ENCODE assay signal across 20 cellular contexts in the genomic region with DNA sequence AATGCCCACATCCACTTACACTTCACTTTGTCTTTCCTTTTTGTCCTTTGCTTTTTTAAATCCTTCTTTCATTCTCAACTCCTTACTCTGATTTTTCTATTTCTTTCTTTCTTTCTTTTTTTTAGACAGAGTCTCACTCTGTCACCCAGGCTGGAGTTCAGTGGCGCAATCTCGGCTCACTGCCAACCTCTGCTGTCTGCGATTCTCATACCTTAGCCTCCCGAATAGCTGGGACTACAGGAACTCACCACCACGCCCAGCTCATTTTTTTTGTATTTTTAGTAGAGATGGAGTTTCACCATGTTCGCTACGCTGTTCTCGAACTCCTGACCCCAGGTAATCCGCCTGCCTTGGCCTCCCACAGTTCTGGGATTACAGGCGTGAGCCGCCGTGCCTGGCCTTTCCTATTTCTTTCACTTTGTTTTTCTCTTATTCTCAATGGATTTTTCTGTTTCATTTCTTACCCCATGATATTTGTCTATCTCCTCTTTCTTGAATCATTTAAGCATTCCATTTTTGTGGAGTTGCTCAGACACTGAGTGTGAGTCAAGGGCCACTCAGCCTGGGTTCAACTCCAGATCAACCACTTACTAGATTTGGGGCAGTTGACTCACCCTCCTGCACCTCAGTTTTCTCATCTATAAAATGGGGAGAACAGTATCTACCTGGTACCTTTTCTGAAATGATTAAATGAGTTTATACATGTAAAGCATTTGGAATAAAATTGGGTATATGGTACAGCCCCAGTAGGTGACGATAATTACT. TPM values are rescaled to one million over a fixed set of nuclear protein-coding genes. Genes with fewer than 3 reads are reported as not detected.
DNase-seq lines count a peak whose midpoint lies in the region; ATAC-seq and TF ChIP-seq lines count a peak whose summit lies in the region.
"Had no signal": no experiment of that assay in that cellular context is flagged by ENCODE, and none has a peak within 500 bp of the region (broad histone marks: within the 10 kb centered on the region; RNA-seq: fewer than 3 reads in every experiment).

No MANE protein-coding gene starts in this region.

- no peak overlapping the region for H3K4me3 ChIP-seq in subcutaneous abdominal adipose tissue (ENCODE audit: low read depth in 1 of 5, low read length in 5 of 5)
- H3K4me3 ChIP-seq: BLaER1 treated with 17β-estradiol and CSF1 and Interleukin-3, amounts not matched to agents 10 nM and 100 nM; heart right ventricle had no signal

- CTCF ChIA-PET in activated naive CD4-positive, alpha-beta T cell treated with anti-CD3 and anti-CD28 coated beads, Interleukin-2, amount 10 ng/mL, durations not matched to agents 7 days and 5 days (lab: Charles Lee), result no interaction called here

- H3K9ac ChIP-seq in subcutaneous abdominal adipose tissue (ENCODE audit: low read length in 5 of 5), result no peak overlapping the region
- H3K9ac ChIP-seq: BLaER1 treated with 17β-estradiol and CSF1 and Interleukin-3, amounts not matched to agents 10 nM and 100 nM had no signal

- peak overlapping the region; percentile 4 for H3K27ac Mint-ChIP-seq in activated naive CD4-positive, alpha-beta T cell treated with anti-CD3 and anti-CD28 coated beads, Interleukin-2, amount 50 U/mL, for 24 hours
- no peak overlapping the region for H3K27ac Mint-ChIP-seq in activated naive CD4-positive, alpha-beta T cell treated with anti-CD3 and anti-CD28 coated beads, Interleukin-2, amount 10 ng/mL, durations not matched to agents 7 days and 5 days
- no peak overlapping the region for H3K27ac Mint-ChIP-seq in nephron progenitor cell
- H3K27ac Mint-ChIP-seq: activated CD4-positive, alpha-beta memory T cell treated with anti-CD3 and anti-CD28 coated beads, Interleukin-2, amount 10 ng/mL, durations not matched to agents 7 days and 5 days; activated naive CD8-positive, alpha-beta T cell treated with anti-CD3 and anti-CD28 coated beads, Interleukin-2, amount 50 U/mL, for 24 hours; mesothelial cell of epicardium; stimulated activated naive B cell treated with anti-CD40 and anti-IgM and Interleukin-4, amounts not matched to agents 10 μg/mL and 1 μg/mL and 100 μg/mL, for 72 hours had no signal

- H3K4me3 Mint-ChIP-seq in activated naive CD4-positive, alpha-beta T cell treated with anti-CD3 and anti-CD28 coated beads, Interleukin-2, amount 50 U/mL, for 24 hours, result no peak overlapping the region
- H3K4me3 Mint-ChIP-seq in activated naive CD4-positive, alpha-beta T cell treated with anti-CD3 and anti-CD28 coated beads, Interleukin-2, amount 10 ng/mL, durations not matched to agents 7 days and 5 days, result no peak overlapping the region
- no peak overlapping the region for H3K4me3 Mint-ChIP-seq in nephron progenitor cell
- H3K4me3 Mint-ChIP-seq: activated CD4-positive, alpha-beta memory T cell treated with anti-CD3 and anti-CD28 coated beads, Interleukin-2, amount 10 ng/mL, durations not matched to agents 7 days and 5 days; activated naive CD8-positive, alpha-beta T cell treated with anti-CD3 and anti-CD28 coated beads, Interleukin-2, amount 50 U/mL, for 24 hours; mesothelial cell of epicardium; stimulated activated naive B cell treated with anti-CD40 and anti-IgM and Interleukin-4, amounts not matched to agents 10 μg/mL and 1 μg/mL and 100 μg/mL, for 72 hours had no signal

- no peak for DNase-seq in activated naive CD4-positive, alpha-beta T cell treated with anti-CD3 and anti-CD28 coated beads, Interleukin-2, amount 10 ng/mL, durations not matched to agents 7 days and 5 days
- DNase-seq in NCI-H748 treated with DMSO at 0.1 percent for 48 hours (lab: John Stamatoyannopoulos, UW) (no peak), nephron progenitor cell (no peak)
- DNase-seq: 8988T; activated CD4-positive, alpha-beta memory T cell treated with anti-CD3 and anti-CD28 coated beads, Interleukin-2, amount 10 ng/mL, durations not matched to agents 7 days and 5 days; activated naive CD8-positive, alpha-beta T cell treated with anti-CD3 and anti-CD28 coated beads, Interleukin-2, amount 50 U/mL, for 24 hours; GF-D8; NCI-H146; NK-92 treated with Interleukin-12 subunit alpha and Interleukin-12 subunit beta, amount 100 ng/mL, for 24 hours; Right ventricle myocardium superior; stimulated activated CD4-positive, alpha-beta T cell treated with anti-CD3 and anti-CD28 coated beads, Interleukin-15, amount 100 ng/mL, for 24 hours; stimulated activated naive B cell treated with anti-CD40 and anti-IgM and Interleukin-4, amounts not matched to agents 10 μg/mL and 1 μg/mL and 100 μg/mL, for 72 hours; WERI-Rb-1 had no signal

- H3K36me3 ChIP-seq in subcutaneous abdominal adipose tissue (ENCODE audit: control insufficient read depth in 5 of 5, insufficient read depth in 5 of 5, low read length in 5 of 5), result peaks cover 0 to 3% (median 0%) of the 10 kb centered on the region in 5 donors
- H3K36me3 ChIP-seq: heart right ventricle, WERI-Rb-1 had no signal

- no peak for TF ChIP-seq CTCF in nephron progenitor cell (IDR thresholded peaks at IDR 0.05)

- peak; percentile 48 for ATAC-seq in esophagus mucosa
- ATAC-seq: activated naive CD8-positive, alpha-beta T cell treated with anti-CD3 and anti-CD28 coated beads, Interleukin-2, amount 50 U/mL, for 24 hours; heart right ventricle; stimulated activated naive B cell treated with anti-CD40 and anti-IgM and Interleukin-4, amounts not matched to agents 10 μg/mL and 1 μg/mL and 100 μg/mL, for 72 hours had no signal

- H3K4me1 ChIP-seq in subcutaneous abdominal adipose tissue (ENCODE audit: control insufficient read depth in 5 of 5, insufficient read depth in 5 of 5, low read length in 5 of 5), result peaks cover 0 to 70% (median 34%) of the 10 kb centered on the region in 5 donors

- H3K27me3 Mint-ChIP-seq in activated naive CD4-positive, alpha-beta T cell treated with anti-CD3 and anti-CD28 coated beads, Interleukin-2, amount 50 U/mL, for 24 hours, result no peaks in the 10 kb centered on the region
- peaks cover 66% of the 10 kb centered on the region for H3K27me3 Mint-ChIP-seq in activated naive CD4-positive, alpha-beta T cell treated with anti-CD3 and anti-CD28 coated beads, Interleukin-2, amount 10 ng/mL, durations not matched to agents 7 days and 5 days
- H3K27me3 Mint-ChIP-seq in nephron progenitor cell (ENCODE audit: low read depth, poor library complexity), result peaks cover 62% of the 10 kb centered on the region

- H3K27me3 ChIP-seq in subcutaneous abdominal adipose tissue (ENCODE audit: control insufficient read depth in 5 of 5, insufficient read depth in 4 of 5, low read length in 5 of 5), result no peaks in the 10 kb centered on the region
- H3K27me3 ChIP-seq: heart right ventricle had no signal

- no peaks in the 10 kb centered on the region for H3K36me3 Mint-ChIP-seq in activated naive CD4-positive, alpha-beta T cell treated with anti-CD3 and anti-CD28 coated beads, Interleukin-2, amount 50 U/mL, for 24 hours
- H3K36me3 Mint-ChIP-seq in activated naive CD4-positive, alpha-beta T cell treated with anti-CD3 and anti-CD28 coated beads, Interleukin-2, amount 10 ng/mL, durations not matched to agents 7 days and 5 days, result no peaks in the 10 kb centered on the region
- no peaks in the 10 kb centered on the region for H3K36me3 Mint-ChIP-seq in nephron progenitor cell (ENCODE audit: low read depth)
- H3K36me3 Mint-ChIP-seq: mesothelial cell of epicardium; stimulated activated naive B cell treated with anti-CD40 and anti-IgM and Interleukin-4, amounts not matched to agents 10 μg/mL and 1 μg/mL and 100 μg/mL, for 72 hours had no signal

- peak overlapping the region; percentile 47 for H3K27ac ChIP-seq in subcutaneous abdominal adipose tissue (ENCODE audit: low read depth, low read length)
- H3K27ac ChIP-seq: BLaER1 treated with 17β-estradiol and CSF1 and Interleukin-3, amounts not matched to agents 10 nM and 100 nM; WERI-Rb-1 had no signal

- no peaks in the 10 kb centered on the region for H3K9me3 ChIP-seq in subcutaneous abdominal adipose tissue (ENCODE audit: control insufficient read depth in 5 of 5, low read length in 5 of 5)
- H3K9me3 ChIP-seq: BLaER1 treated with 17β-estradiol and CSF1 and Interleukin-3, amounts not matched to agents 10 nM and 100 nM; heart right ventricle had no signal

- no peaks in the 10 kb centered on the region for H3K9me3 Mint-ChIP-seq in activated naive CD4-positive, alpha-beta T cell treated with anti-CD3 and anti-CD28 coated beads, Interleukin-2, amount 50 U/mL, for 24 hours
- no peaks in the 10 kb centered on the region for H3K9me3 Mint-ChIP-seq in activated naive CD4-positive, alpha-beta T cell treated with anti-CD3 and anti-CD28 coated beads, Interleukin-2, amount 10 ng/mL, durations not matched to agents 7 days and 5 days
- H3K9me3 Mint-ChIP-seq in nephron progenitor cell, result no peaks in the 10 kb centered on the region
- H3K9me3 Mint-ChIP-seq: activated CD4-positive, alpha-beta memory T cell treated with anti-CD3 and anti-CD28 coated beads, Interleukin-2, amount 10 ng/mL, durations not matched to agents 7 days and 5 days; activated naive CD8-positive, alpha-beta T cell treated with anti-CD3 and anti-CD28 coated beads, Interleukin-2, amount 50 U/mL, for 24 hours; mesothelial cell of epicardium; stimulated activated naive B cell treated with anti-CD40 and anti-IgM and Interleukin-4, amounts not matched to agents 10 μg/mL and 1 μg/mL and 100 μg/mL, for 72 hours had no signal

- H3K4me1 Mint-ChIP-seq in activated naive CD4-positive, alpha-beta T cell treated with anti-CD3 and anti-CD28 coated beads, Interleukin-2, amount 50 U/mL, for 24 hours, result no peaks in the 10 kb centered on the region
- peaks cover 6% of the 10 kb centered on the region for H3K4me1 Mint-ChIP-seq in activated naive CD4-positive, alpha-beta T cell treated with anti-CD3 and anti-CD28 coated beads, Interleukin-2, amount 10 ng/mL, durations not matched to agents 7 days and 5 days
- H3K4me1 Mint-ChIP-seq in nephron progenitor cell, result peaks cover 38% of the 10 kb centered on the region
- H3K4me1 Mint-ChIP-seq: activated naive CD8-positive, alpha-beta T cell treated with anti-CD3 and anti-CD28 coated beads, Interleukin-2, amount 50 U/mL, for 24 hours had no signal

RNA-seq across cellular contexts. Expression of a gene that starts 7.6 kb away (rescaled TPM):
- 0.08 TPM for total RNA-seq in esophagus mucosa
- total RNA-seq: activated CD4-positive, alpha-beta memory T cell treated with anti-CD3 and anti-CD28 coated beads, Interleukin-2, amount 10 ng/mL, durations not matched to agents 7 days and 5 days; T-helper 1 cell treated with Interleukin-12 subunit alpha and Interleukin-12 subunit beta and Interleukin-4 antibody, amounts not matched to agents 30 ng/mL and 1 ng/mL, for 36 hours had no signal

RNA-seq across cellular contexts. Expression of a gene that starts 31.7 kb away (rescaled TPM):
- total RNA-seq in esophagus mucosa, result not detected
- total RNA-seq: activated CD4-positive, alpha-beta memory T cell treated with anti-CD3 and anti-CD28 coated beads, Interleukin-2, amount 10 ng/mL, durations not matched to agents 7 days and 5 days; mesothelial cell of epicardium; Right ventricle myocardium superior; T-helper 1 cell treated with Interleukin-12 subunit alpha and Interleukin-12 subunit beta and Interleukin-4 antibody, amounts not matched to agents 30 ng/mL and 1 ng/mL, for 36 hours had no signal

RNA-seq across cellular contexts. Expression of a gene that starts 43.9 kb away (rescaled TPM):
- total RNA-seq in esophagus mucosa, result 22.2 TPM
- total RNA-seq: activated CD4-positive, alpha-beta memory T cell treated with anti-CD3 and anti-CD28 coated beads, Interleukin-2, amount 10 ng/mL, durations not matched to agents 7 days and 5 days; heart right ventricle; Right ventricle myocardium superior; T-helper 1 cell treated with Interleukin-12 subunit alpha and Interleukin-12 subunit beta and Interleukin-4 antibody, amounts not matched to agents 30 ng/mL and 1 ng/mL, for 36 hours had no signal
